Comparison of ENCODE assay signal across 8 cellular contexts in genomic region chr12:122886851-122887816, GRCh38. TPM values are rescaled to one million over a fixed set of nuclear protein-coding genes. Genes with fewer than 3 reads are reported as not detected.
DNase-seq lines count a peak whose midpoint lies in the region; ATAC-seq and TF ChIP-seq lines count a peak whose summit lies in the region.

No MANE protein-coding gene starts in this region.

- no peak for TF ChIP-seq CTCF in 22Rv1 (IDR thresholded peaks at IDR 0.05)
- TF ChIP-seq CTCF in Peyer's patch (IDR thresholded peaks at IDR 0.05), result no peak
- no peak for TF ChIP-seq CTCF in chondrocyte (IDR thresholded peaks at IDR 0.05)
- TF ChIP-seq CTCF in neural crest cell (conservative IDR thresholded peaks at IDR 0.05), result no peak
- TF ChIP-seq CTCF in uterus (IDR thresholded peaks at IDR 0.05), result no peak

- H3K27ac Mint-ChIP-seq in chondrocyte (ENCODE audit: unreplicated experiment) (peak overlapping the region; percentile 69), neural crest cell (ENCODE audit: unreplicated experiment) (peak overlapping the region; percentile 80)

- H3K4me1 ChIP-seq in Peyer's patch (peaks cover 0 to 80% (median 30%) of the 10 kb centered on the region in 4 donors), uterus (peaks cover 0 to 17% of the 10 kb centered on the region in 2 donors)

- peak in 1 of 2 donors; percentile 32 for TF ChIP-seq POLR2A in Peyer's patch (IDR thresholded peaks at IDR 0.05)
- no peak for TF ChIP-seq POLR2A in uterus (IDR thresholded peaks at IDR 0.05)

- H3K36me3 ChIP-seq in Peyer's patch (no peaks in the 10 kb centered on the region), uterus (no peaks in the 10 kb centered on the region)

- peak overlapping the region; percentile 83 for H3K27ac ChIP-seq in 22Rv1
- peak overlapping the region; percentile 74 to 94 (median 85) for H3K27ac ChIP-seq in Peyer's patch
- H3K27ac ChIP-seq in uterus, result peak overlapping the region in 1 of 2 donors; percentile 1

- H3K4me1 Mint-ChIP-seq in chondrocyte (ENCODE audit: low read depth) (peaks cover 65% of the 10 kb centered on the region), neural crest cell (peaks cover 64% of the 10 kb centered on the region)

- intact Hi-C loops in uterus (cut with DNase I; ENCODE audit: low total_unique reads), result no loop called here

- H3K27me3 ChIP-seq in Peyer's patch, result no peaks in the 10 kb centered on the region
- H3K27me3 ChIP-seq in uterus, result no peaks in the 10 kb centered on the region

- H3K27me3 Mint-ChIP-seq in chondrocyte (ENCODE audit: low read depth), result no peaks in the 10 kb centered on the region
- no peaks in the 10 kb centered on the region for H3K27me3 Mint-ChIP-seq in neural crest cell (ENCODE audit: low read depth)

- H3K36me3 Mint-ChIP-seq in chondrocyte (ENCODE audit: low read depth) (no peaks in the 10 kb centered on the region), neural crest cell (ENCODE audit: low read depth) (no peaks in the 10 kb centered on the region)

- H3K9me3 ChIP-seq in Peyer's patch (no peaks in the 10 kb centered on the region), uterus (no peaks in the 10 kb centered on the region)

- ATAC-seq in GM18867 (IDR thresholded peaks at IDR 0.05; ENCODE audit: unreplicated experiment) (peak; percentile 76), HG03066 (IDR thresholded peaks at IDR 0.05; ENCODE audit: low read depth, unreplicated experiment) (peak; percentile 88)

- no peak overlapping the region for H3K4me3 Mint-ChIP-seq in chondrocyte (ENCODE audit: unreplicated experiment)
- peak overlapping the region; percentile 1 for H3K4me3 Mint-ChIP-seq in neural crest cell

- H3K4me3 ChIP-seq in Peyer's patch (peak overlapping the region in 1 of 4 donors; percentile 9), uterus (no peak overlapping the region)

- H3K9me3 Mint-ChIP-seq in chondrocyte (ENCODE audit: low read depth) (no peaks in the 10 kb centered on the region), neural crest cell (no peaks in the 10 kb centered on the region)

- peak in 2 of 3 donors; percentile 80 to 83 for DNase-seq in Peyer's patch
- DNase-seq in chondrocyte (ENCODE audit: low spot score), result no peak
- no peak for DNase-seq in neural crest cell (ENCODE audit: low read depth, low spot score)
- no peak for DNase-seq in uterus
- no peak for DNase-seq in HuH-7 (ENCODE audit: low spot score)

RNA-seq across cellular contexts. Expression of gene VPS37B, which starts 8.8 kb away (rescaled TPM):
- total RNA-seq in Peyer's patch, result 10 to 100 TPM; 49.5 to 92.8 (median 58.4) TPM
- total RNA-seq in chondrocyte, result 17.4 to 25.3 TPM (median 24.4 TPM) in 3 replicates
- 40.9 and 41.5 TPM in 2 replicates for total RNA-seq in neural crest cell
- total RNA-seq in uterus, result 10 to 100 TPM in 3 of 4 donors, 1 to 10 TPM in 1; 3.3 to 21.6 (median 20.2) TPM

RNA-seq across cellular contexts. Expression of gene HIP1R, which starts 51.9 kb away (rescaled TPM):
- total RNA-seq in Peyer's patch, result 100 to 1,000 TPM; 208 to 265 (median 238) TPM
- 13.8 to 14.1 TPM (median 13.8 TPM) in 3 replicates for total RNA-seq in chondrocyte
- total RNA-seq in neural crest cell, result 20.7 and 23.2 TPM in 2 replicates
- total RNA-seq in uterus, result 10 to 100 TPM in 3 of 4 donors, 1 to 10 TPM in 1; 2.9 to 31.3 (median 25.8) TPM

Comparison
In these comparisons a context has a peak if more than half of its experiments do, and no peak if none do; other contexts are left out.
1. DNase-seq: peak in Peyer's patch (2 of 3); none in chondrocyte (single experiment), neural crest cell (single experiment), uterus (0 of 2) and HuH-7 (single experiment).